ENCODE assay signal across 9 cellular contexts in the genomic region with DNA sequence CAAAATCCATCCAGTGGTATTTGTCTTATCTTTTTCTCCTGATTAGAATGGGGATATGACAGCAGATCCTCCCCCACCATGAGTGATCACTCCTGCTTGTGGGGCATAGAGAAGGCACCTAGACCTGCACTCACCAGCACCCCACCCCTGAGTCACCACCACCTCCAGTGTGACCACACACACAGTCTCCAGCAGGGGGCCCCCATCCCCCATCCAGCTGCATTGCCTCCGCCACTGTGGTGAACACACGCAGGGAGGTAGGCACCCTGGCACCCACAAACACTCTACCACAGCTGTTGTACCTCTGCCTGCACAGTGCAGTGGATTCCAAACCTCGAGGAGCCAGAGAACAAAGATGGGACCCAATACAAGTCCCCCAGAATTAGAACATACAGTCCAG. TPM values are rescaled to one million over a fixed set of nuclear protein-coding genes. Genes with fewer than 3 reads are reported as not detected.
DNase-seq lines count a peak whose midpoint lies in the region; ATAC-seq and TF ChIP-seq lines count a peak whose summit lies in the region.
"Had no signal": no experiment of that assay in that cellular context is flagged by ENCODE, and none has a peak within 500 bp of the region (broad histone marks: within the 10 kb centered on the region; RNA-seq: fewer than 3 reads in every experiment).

No MANE protein-coding gene starts in this region.

- no peak overlapping the region for H3K4me3 ChIP-seq in LNCaP clone FGC (ENCODE audit: low read depth, low read length)
- no peak overlapping the region for H3K4me3 ChIP-seq in ascending aorta
- H3K4me3 ChIP-seq: SK-N-MC had no signal

- H3K9me3 ChIP-seq in ascending aorta, result no peaks in the 10 kb centered on the region

- no peaks in the 10 kb centered on the region for H3K36me3 ChIP-seq in ascending aorta

- TF ChIP-seq CTCF in LNCaP clone FGC (IDR thresholded peaks at IDR 0.05; ENCODE audit: control insufficient read depth, extremely low read depth, insufficient read depth) (peak; percentile 51), ascending aorta (IDR thresholded peaks at IDR 0.05) (no peak)

- ATAC-seq in GM21717 (IDR thresholded peaks at IDR 0.05; ENCODE audit: unreplicated experiment), result peak; percentile 100

- no peaks in the 10 kb centered on the region for H3K27me3 ChIP-seq in ascending aorta

- no peaks in the 10 kb centered on the region for H3K4me1 ChIP-seq in ascending aorta

- intact Hi-C loops in ascending aorta (cut with DNase I), result no loop called here

- peak; percentile 40 for DNase-seq in ELR (ENCODE audit: low read depth)
- DNase-seq in LNCaP clone FGC (ENCODE audit: low read depth), result no peak
- DNase-seq in activated CD8-positive, alpha-beta memory T cell treated with anti-CD3 and anti-CD28 coated beads, Interleukin-2, amount 50 U/mL, for 4 hours, result peak; percentile 72
- peak; percentile 22 for DNase-seq in iPS-NIHi11 (ENCODE audit: low spot score)
- DNase-seq in stimulated activated CD8-positive, alpha-beta memory T cell treated with anti-CD3 and anti-CD28 coated beads, Interleukin-4, amount 100 ng/mL, for 1 hour (ENCODE audit: low read depth in 2 of 2, low spot score in 1 of 2), result peak; percentile 27
- DNase-seq in ascending aorta (ENCODE audit: low spot score in 2 of 2), result no peak
- no peak for DNase-seq in middle frontal gyrus (ENCODE audit: extremely low spot score, low spot score)

- H3K27ac ChIP-seq in ascending aorta, result no peak overlapping the region
- H3K27ac ChIP-seq: SK-N-MC had no signal

RNA-seq across cellular contexts. Expression of a gene that starts 9.0 kb away (rescaled TPM):
- total RNA-seq in ascending aorta, result not detected

RNA-seq across cellular contexts. Expression of a gene that starts 57.4 kb away (rescaled TPM):
- total RNA-seq in ascending aorta, result not detected

Comparison
In these comparisons a context has a peak if more than half of its experiments do, and no peak if none do; other contexts are left out.
1. DNase-seq: peak in ELR (single experiment), activated CD8-positive, alpha-beta memory T cell treated with anti-CD3 and anti-CD28 coated beads, Interleukin-2, amount 50 U/mL, for 4 hours (single experiment), iPS-NIHi11 (single experiment) and stimulated activated CD8-positive, alpha-beta memory T cell treated with anti-CD3 and anti-CD28 coated beads, Interleukin-4, amount 100 ng/mL, for 1 hour (2 of 2); none in LNCaP clone FGC (single experiment), ascending aorta (0 of 2) and middle frontal gyrus (single experiment).